ENCODE assay signal across 1 cellular context in the genomic region with DNA sequence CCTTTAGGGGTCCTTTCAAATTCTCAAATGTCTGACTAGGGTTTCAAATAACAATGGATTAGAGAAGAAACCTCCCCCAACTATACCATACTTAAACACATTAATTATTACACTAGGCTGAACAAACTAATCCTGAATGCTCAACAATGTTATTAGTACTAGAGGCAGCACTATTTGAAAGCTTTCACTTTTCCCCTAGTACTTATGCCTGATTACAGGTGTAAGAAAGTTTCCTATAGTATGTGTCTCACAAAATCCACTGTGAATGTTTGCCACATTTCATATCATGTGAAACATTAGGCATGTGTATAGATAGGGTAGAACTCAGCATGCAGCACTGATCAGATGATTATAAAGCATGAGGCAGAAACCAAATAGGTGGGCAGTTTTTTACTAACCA.
TF ChIP-seq lines count a peak whose summit lies in the region.

No MANE protein-coding gene starts in this region.

TF ChIP-seq in SK-N-SH, 30 proteins besides CTCF, POLR2A, EP300 and RAD21 (continued from another document):
- TF ChIP-seq NFIC (IDR thresholded peaks at IDR 0.05; ENCODE audit: borderline replicate concordance): no peak
- TF ChIP-seq TAF1 (IDR thresholded peaks at IDR 0.05; ENCODE audit: borderline replicate concordance, low read depth, low read length): no peak
- TF ChIP-seq CHD2 (IDR thresholded peaks at IDR 0.05; ENCODE audit: low read length, partially characterized antibody): no peak
